Comparison of ENCODE assay signal across 21 cellular contexts in the genomic region with DNA sequence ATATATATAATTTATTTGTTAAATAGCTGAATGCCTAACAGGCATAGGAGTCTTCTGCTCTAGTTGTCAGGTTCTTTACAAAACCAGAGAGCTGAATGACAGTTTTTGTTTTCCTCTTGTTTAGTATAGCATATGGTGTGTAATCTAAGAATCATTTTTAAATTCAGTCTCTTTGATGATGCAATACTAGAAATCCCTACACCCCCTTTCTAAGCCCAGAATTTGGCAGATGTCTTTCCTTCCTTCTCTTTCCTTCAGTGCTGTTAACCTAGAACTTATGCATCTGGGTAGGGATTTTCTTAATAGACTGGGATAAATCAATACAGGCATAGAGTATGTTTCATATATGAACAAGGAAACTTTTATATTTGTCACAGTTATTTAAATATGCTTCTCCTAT.
DNase-seq lines count a peak whose midpoint lies in the region; ATAC-seq, FAIRE-seq and TF ChIP-seq lines count a peak whose summit lies in the region.
"Had no signal": no experiment of that assay in that cellular context is flagged by ENCODE, and none has a peak within 500 bp of the region (broad histone marks: within the 10 kb centered on the region; RNA-seq: fewer than 3 reads in every experiment).

No MANE protein-coding gene starts in this region.

- TF ChIP-seq RAD21 in HepG2 (CRISPR knock-in tag; IDR thresholded peaks at IDR 0.05) = no peak
- TF ChIP-seq RAD21 in K562 (CRISPR knock-in tag; conservative IDR thresholded peaks at IDR 0.05 in 1 of 2, IDR thresholded peaks at IDR 0.05 in 1 of 2) = no peak

- H3K36me3 ChIP-seq in HepG2 (replicated peaks in 1 of 2; ENCODE audit: control insufficient read depth in 1 of 2, insufficient read depth in 2 of 2, low read length in 2 of 2) = no peaks in the 10 kb centered on the region
- no peaks in the 10 kb centered on the region for H3K36me3 ChIP-seq in right lobe of liver
- H3K36me3 ChIP-seq in K562 (ENCODE audit: control insufficient read depth, insufficient read depth, low read length) = no peaks in the 10 kb centered on the region
- H3K36me3 ChIP-seq in WERI-Rb-1 = no peaks in the 10 kb centered on the region
- H3K36me3 ChIP-seq: BE2C had no signal

- H3K27me3 ChIP-seq in HepG2 (ENCODE audit: control insufficient read depth in 1 of 2, insufficient read depth in 2 of 2, low read length in 2 of 2) = no peaks in the 10 kb centered on the region
- H3K27me3 ChIP-seq in right lobe of liver = no peaks in the 10 kb centered on the region
- H3K27me3 ChIP-seq in K562 (ENCODE audit: control insufficient read depth in 2 of 2, insufficient read depth in 2 of 2, low read length in 2 of 2) = no peaks in the 10 kb centered on the region
- no peaks in the 10 kb centered on the region for H3K27me3 ChIP-seq in WERI-Rb-1 (ENCODE audit: insufficient read depth, low read depth, severe bottlenecking)
- H3K27me3 ChIP-seq: BE2C had no signal

- DNase-seq in HepG2 (ENCODE audit: low spot score) (no peak), right lobe of liver (no peak), NCI-H524 treated with DMSO at 0.1 percent for 48 hours (lab: John Stamatoyannopoulos, UW) (peak; percentile 88), K562 (ENCODE audit: extremely low read depth in 1 of 4, low spot score in 3 of 4) (no peak), WERI-Rb-1 (no peak), NCI-H2107 treated with DMSO at 0.1 percent for 48 hours (lab: John Stamatoyannopoulos, UW; ENCODE audit: unreplicated experiment) (no peak)
- no peak for DNase-seq in activated naive CD4-positive, alpha-beta T cell treated with anti-CD3 and anti-CD28 coated beads, Interleukin-2, amount 50 U/mL, for 16 hours
- DNase-seq in central memory CD4-positive, alpha-beta T cell = no peak
- DNase-seq: 8988T; BE2C; C1 segment of cervical spinal cord; CD4-positive, CD25-positive, alpha-beta regulatory T cell; CD8-positive, alpha-beta memory T cell; COR-L47; DMS153; DMS79; GDM1; HCEC 1CT; KBM-7 had no signal

- in situ Hi-C loops in HepG2 (cut with HindIII; ENCODE audit: extremely low pct_ligation_motif_present, low pct_unique_long_range_greater_than_20kb) (no loop called here), K562 (cut with MboI) (no loop called here)

- no peak overlapping the region for H3K9ac ChIP-seq in HepG2 (ENCODE audit: insufficient read depth, low read depth, low read length)
- no peak overlapping the region for H3K9ac ChIP-seq in K562 (ENCODE audit: insufficient read depth in 1 of 2, low read depth in 2 of 2, low read length in 2 of 2)

- H3K4me1 ChIP-seq in HepG2 (ENCODE audit: insufficient read depth, low read length) (no peaks in the 10 kb centered on the region), right lobe of liver (no peaks in the 10 kb centered on the region), K562 (replicated peaks in 1 of 2; ENCODE audit: control insufficient read depth in 2 of 2, insufficient read depth in 2 of 2, low read length in 2 of 2) (no peaks in the 10 kb centered on the region)
- H3K4me1 ChIP-seq: BE2C had no signal

- no TSS peak for BruUV-seq in HepG2 (replicated peaks; lab: Mats Ljungman, UMichigan)
- no TSS peak for BruUV-seq in K562 (replicated peaks; lab: Mats Ljungman, UMichigan)

- CTCF ChIA-PET in HepG2 (lab: Yijun Ruan, JAX; ENCODE audit: low intra/inter-chr PET ratio, low total read pairs) = no interaction called here
- CTCF ChIA-PET in K562 (lab: Yijun Ruan, JAX; ENCODE audit: low intra/inter-chr PET ratio) = no interaction called here

- H3K79me2 ChIP-seq in HepG2 (ENCODE audit: insufficient read depth, low read length) (no peaks in the 10 kb centered on the region), K562 (ENCODE audit: control insufficient read depth, insufficient read depth, low read length) (no peaks in the 10 kb centered on the region)

- TF ChIP-seq EP300 in HepG2 (IDR thresholded peaks at IDR 0.05; ENCODE audit: low read depth in 2 of 2, low read length in 2 of 2) = no peak
- TF ChIP-seq EP300 in HepG2 (CRISPR knock-in tag; IDR thresholded peaks at IDR 0.05; ENCODE audit: borderline replicate concordance) = no peak
- no peak for TF ChIP-seq EP300 in K562 (IDR thresholded peaks at IDR 0.05; ENCODE audit: low read length)

- ATAC-seq in HepG2 (no peak), right lobe of liver (no peak), K562 (no peak)

- H4K20me1 ChIP-seq in HepG2 (ENCODE audit: insufficient read depth, low read length) (no peaks in the 10 kb centered on the region), K562 (replicated peaks; ENCODE audit: control insufficient read depth, insufficient read depth, low read length) (no peaks in the 10 kb centered on the region)

- H3K27ac ChIP-seq in HepG2 (ENCODE audit: extremely low read length, insufficient read depth, low read length) (no peak overlapping the region), right lobe of liver (no peak overlapping the region), K562 (ENCODE audit: extremely low read depth, low read depth, low read length) (no peak overlapping the region), WERI-Rb-1 (no peak overlapping the region)

- H3K4me3 ChIP-seq in HepG2 (replicated peaks in 1 of 3; ENCODE audit: insufficient read depth in 1 of 3, low read depth in 2 of 3, low read length in 3 of 3) (no peak overlapping the region), right lobe of liver (no peak overlapping the region), K562 (no peak overlapping the region), WERI-Rb-1 (ENCODE audit: low read depth, low read length) (no peak overlapping the region)

- H3K4me2 ChIP-seq in HepG2 (ENCODE audit: low read depth, low read length) = no peak overlapping the region
- H3K4me2 ChIP-seq in K562 (ENCODE audit: insufficient read depth, low read length) = no peak overlapping the region

- no peak overlapping the region for H2AFZ ChIP-seq in HepG2 (ENCODE audit: low read length)
- H2AFZ ChIP-seq in K562 (ENCODE audit: low read depth, low read length) = no peak overlapping the region

- H3K9me1 ChIP-seq in K562 (ENCODE audit: control insufficient read depth, insufficient read depth, low read length) = no peaks in the 10 kb centered on the region

- POLR2A ChIA-PET in HepG2 (lab: Yijun Ruan, JAX) = no interaction called here
- POLR2A ChIA-PET in K562 (lab: Yijun Ruan, JAX) = no interaction called here

- intact Hi-C loops in HepG2 (cut with micrococcal nuclease; ENCODE audit: unreplicated experiment) = no loop called here
- intact Hi-C loops in right lobe of liver (cut with DNase I) = no loop called here
- intact Hi-C loops in K562 (cut with micrococcal nuclease) = no loop called here

- TF ChIP-seq CTCF in HepG2 (CRISPR knock-in tag; IDR thresholded peaks at IDR 0.05) (no peak), right lobe of liver (IDR thresholded peaks at IDR 0.05) (no peak), K562 (IDR thresholded peaks at IDR 0.05 in 2 of 3, conservative IDR thresholded peaks at IDR 0.05 in 1 of 3; ENCODE audit: insufficient read depth in 2 of 3, low read depth in 1 of 3, low read length in 3 of 3) (no peak), WERI-Rb-1 (IDR thresholded peaks at IDR 0.05; ENCODE audit: low read depth, low read length) (no peak)

- FAIRE-seq in HepG2 (lab: Jason Lieb, UNC) (no peak), K562 (lab: Jason Lieb, UNC) (no peak)
- FAIRE-seq: GM12892, GM18507 had no signal

- H3K9me3 ChIP-seq in HepG2 (ENCODE audit: low read length) (no peaks in the 10 kb centered on the region), right lobe of liver (no peaks in the 10 kb centered on the region), K562 (replicated peaks; ENCODE audit: control insufficient read depth, insufficient read depth, low read depth, low read length) (no peaks in the 10 kb centered on the region), WERI-Rb-1 (ENCODE audit: severe bottlenecking) (no peaks in the 10 kb centered on the region)
- H3K9me3 ChIP-seq: BE2C had no signal

- no peak for TF ChIP-seq POLR2A in HepG2 (IDR thresholded peaks at IDR 0.05; ENCODE audit: insufficient read depth in 1 of 2, low read depth in 2 of 2, low read length in 2 of 2)
- TF ChIP-seq POLR2A in right lobe of liver (IDR thresholded peaks at IDR 0.05) = no peak
- no peak for TF ChIP-seq POLR2A in K562 (conservative IDR thresholded peaks at IDR 0.05)

TF ChIP-seq in HepG2, 621 proteins besides CTCF, POLR2A, EP300 and RAD21 (continues in another document):
- TF ChIP-seq NFE2 (CRISPR knock-in tag; IDR thresholded peaks at IDR 0.05) (no peak), ZNF644 (CRISPR knock-in tag; IDR thresholded peaks at IDR 0.05; ENCODE audit: low read depth) (no peak), XRCC5 (optimal IDR thresholded peaks at IDR 0.05; ENCODE audit: low read length) (no peak), ZNF75D (CRISPR knock-in tag; IDR thresholded peaks at IDR 0.05; ENCODE audit: borderline replicate concordance) (no peak), TOE1 (CRISPR knock-in tag; IDR thresholded peaks at IDR 0.05) (no peak), ZNF557 (CRISPR knock-in tag; IDR thresholded peaks at IDR 0.05) (no peak), ATF7 (IDR thresholded peaks at IDR 0.05) (0 out of 2 replicates have a peak, but pooled peaks have one; percentile 17), ATF7 (CRISPR knock-in tag; IDR thresholded peaks at IDR 0.05) (no peak), ZNF556 (CRISPR knock-in tag; IDR thresholded peaks at IDR 0.05; ENCODE audit: borderline replicate concordance) (no peak), NFYC (CRISPR knock-in tag; IDR thresholded peaks at IDR 0.05) (no peak)

TF ChIP-seq in K562, 482 proteins besides CTCF, POLR2A, EP300 and RAD21 (continues in another document):
- no peak for TF ChIP-seq NRF1 (conservative IDR thresholded peaks at IDR 0.05 in 1 of 2, IDR thresholded peaks at IDR 0.05 in 1 of 2)
